ENCODE assay signal across 16 cellular contexts in the genomic region with DNA sequence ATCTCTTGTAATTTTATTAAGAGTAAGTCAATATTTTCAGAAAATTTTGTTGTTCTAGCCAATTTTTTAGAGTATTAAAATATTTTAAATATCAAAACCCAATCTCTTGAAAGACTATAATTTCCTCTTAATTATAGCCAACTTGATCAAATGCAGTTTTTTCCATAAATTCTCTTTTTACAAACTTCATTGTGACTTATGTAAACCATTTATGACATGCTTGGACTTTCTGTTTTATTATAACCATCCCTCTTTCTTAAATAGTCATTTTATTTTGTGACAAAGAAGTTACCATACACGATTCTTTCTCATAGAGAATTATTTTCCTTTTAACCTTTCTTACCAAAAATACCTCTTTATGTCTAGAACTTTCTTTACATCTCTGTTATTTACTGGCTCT.
DNase-seq lines count a peak whose midpoint lies in the region; ATAC-seq, FAIRE-seq and TF ChIP-seq lines count a peak whose summit lies in the region.
"Had no signal": no experiment of that assay in that cellular context is flagged by ENCODE, and none has a peak within 500 bp of the region (broad histone marks: within the 10 kb centered on the region; RNA-seq: fewer than 3 reads in every experiment).

No MANE protein-coding gene starts in this region.

- TF ChIP-seq POLR2A in HepG2 (IDR thresholded peaks at IDR 0.05; ENCODE audit: insufficient read depth in 1 of 2, low read depth in 2 of 2, low read length in 2 of 2) (no peak), right lobe of liver (IDR thresholded peaks at IDR 0.05) (no peak)

- H3K79me2 ChIP-seq in HepG2 (ENCODE audit: insufficient read depth, low read length): no peaks in the 10 kb centered on the region

- no peak overlapping the region for H2AFZ ChIP-seq in HepG2 (ENCODE audit: low read length)

- H3K9ac ChIP-seq in HepG2 (ENCODE audit: insufficient read depth, low read depth, low read length): no peak overlapping the region

- in situ Hi-C loops in HepG2 (cut with HindIII; ENCODE audit: extremely low pct_ligation_motif_present, low pct_unique_long_range_greater_than_20kb): no loop called here

- WGBS in HepG2 (ENCODE audit: low lambda C conversion rate): 0% methylated on average over 1 of the region's 1 CpG
- WGBS in right lobe of liver (ENCODE audit: insufficient coverage, low coverage, low lambda C conversion rate, missing lambda C conversion rate): 15% methylated on average over 1 of the region's 1 CpG

- TF ChIP-seq EP300 in HepG2 (IDR thresholded peaks at IDR 0.05; ENCODE audit: low read depth in 2 of 2, low read length in 2 of 2): no peak
- TF ChIP-seq EP300 in HepG2 (CRISPR knock-in tag; IDR thresholded peaks at IDR 0.05; ENCODE audit: borderline replicate concordance): no peak

- POLR2A ChIA-PET in HepG2 (lab: Yijun Ruan, JAX): no interaction called here
- POLR2A ChIA-PET in GM10248 (lab: Yijun Ruan, JAX): no interaction called here

- TF ChIP-seq CTCF in HepG2 (CRISPR knock-in tag; IDR thresholded peaks at IDR 0.05) (no peak), right lobe of liver (IDR thresholded peaks at IDR 0.05) (no peak), choroid plexus epithelial cell (conservative IDR thresholded peaks at IDR 0.05; ENCODE audit: low read depth, low read length) (no peak), GM10248 (IDR thresholded peaks at IDR 0.05; ENCODE audit: control extremely low read depth, extremely low read depth, low read depth, missing control alignments) (no peak)

- H3K27me3 ChIP-seq in HepG2 (ENCODE audit: control insufficient read depth in 1 of 2, insufficient read depth in 2 of 2, low read length in 2 of 2): no peaks in the 10 kb centered on the region
- H3K27me3 ChIP-seq in right lobe of liver: no peaks in the 10 kb centered on the region
- H3K27me3 ChIP-seq: BE2C had no signal

- no peak overlapping the region for H3K4me2 ChIP-seq in HepG2 (ENCODE audit: low read depth, low read length)

- no TSS peak for BruUV-seq in HepG2 (replicated peaks; lab: Mats Ljungman, UMichigan)

- H3K4me3 ChIP-seq in HepG2 (replicated peaks in 1 of 3; ENCODE audit: insufficient read depth in 1 of 3, low read depth in 2 of 3, low read length in 3 of 3): no peak overlapping the region
- no peak overlapping the region for H3K4me3 ChIP-seq in right lobe of liver
- no peak overlapping the region for H3K4me3 ChIP-seq in choroid plexus epithelial cell (ENCODE audit: low read depth, low read length)
- H3K4me3 ChIP-seq: HAP-1 had no signal

- H3K27ac ChIP-seq in HepG2 (ENCODE audit: extremely low read length, insufficient read depth, low read length): no peak overlapping the region
- no peak overlapping the region for H3K27ac ChIP-seq in right lobe of liver
- H3K27ac ChIP-seq: C4-2B had no signal

- ATAC-seq in HepG2 (no peak), right lobe of liver (no peak), GM18517 (IDR thresholded peaks at IDR 0.05; ENCODE audit: unreplicated experiment) (no peak)

- intact Hi-C loops in HepG2 (cut with micrococcal nuclease; ENCODE audit: unreplicated experiment): no loop called here
- intact Hi-C loops in right lobe of liver (cut with DNase I): no loop called here

- H4K20me1 ChIP-seq in HepG2 (ENCODE audit: insufficient read depth, low read length): no peaks in the 10 kb centered on the region

- H3K9me3 ChIP-seq in HepG2 (ENCODE audit: low read length): peaks cover 77% of the 10 kb centered on the region
- no peaks in the 10 kb centered on the region for H3K9me3 ChIP-seq in right lobe of liver
- H3K9me3 ChIP-seq: BE2C, HAP-1 had no signal

- no peak for FAIRE-seq in HepG2 (lab: Jason Lieb, UNC)
- FAIRE-seq: GM12892, GM19239, H1 had no signal

- DNase-seq in HepG2 (ENCODE audit: low spot score) (no peak), right lobe of liver (no peak), LHCN-M2 (ENCODE audit: low read depth) (peak; percentile 4), choroid plexus epithelial cell (ENCODE audit: low read depth) (peak; percentile 2), NOMO-1 (lab: John Stamatoyannopoulos, UW; ENCODE audit: unreplicated experiment in 2 of 2) (no peak), GM10248 (ENCODE audit: extremely low spot score) (no peak)
- DNase-seq: BE2C; CD4-positive, alpha-beta memory T cell; DMS79; HFFc6 had no signal

- H3K36me3 ChIP-seq in HepG2 (replicated peaks in 1 of 2; ENCODE audit: control insufficient read depth in 1 of 2, insufficient read depth in 2 of 2, low read length in 2 of 2): no peaks in the 10 kb centered on the region
- H3K36me3 ChIP-seq in right lobe of liver: no peaks in the 10 kb centered on the region
- H3K36me3 ChIP-seq: BE2C, HAP-1 had no signal

- no peaks in the 10 kb centered on the region for H3K4me1 ChIP-seq in HepG2 (ENCODE audit: insufficient read depth, low read length)
- no peaks in the 10 kb centered on the region for H3K4me1 ChIP-seq in right lobe of liver
- H3K4me1 ChIP-seq: BE2C, HAP-1 had no signal

- no peak for TF ChIP-seq RAD21 in HepG2 (CRISPR knock-in tag; IDR thresholded peaks at IDR 0.05)

- CTCF ChIA-PET in HepG2 (lab: Yijun Ruan, JAX; ENCODE audit: low intra/inter-chr PET ratio, low total read pairs) (no interaction called here), GM10248 (lab: Yijun Ruan, JAX) (no interaction called here)

TF ChIP-seq in HepG2, 621 proteins besides CTCF, POLR2A, EP300 and RAD21:
- TF ChIP-seq, protein P1, sequence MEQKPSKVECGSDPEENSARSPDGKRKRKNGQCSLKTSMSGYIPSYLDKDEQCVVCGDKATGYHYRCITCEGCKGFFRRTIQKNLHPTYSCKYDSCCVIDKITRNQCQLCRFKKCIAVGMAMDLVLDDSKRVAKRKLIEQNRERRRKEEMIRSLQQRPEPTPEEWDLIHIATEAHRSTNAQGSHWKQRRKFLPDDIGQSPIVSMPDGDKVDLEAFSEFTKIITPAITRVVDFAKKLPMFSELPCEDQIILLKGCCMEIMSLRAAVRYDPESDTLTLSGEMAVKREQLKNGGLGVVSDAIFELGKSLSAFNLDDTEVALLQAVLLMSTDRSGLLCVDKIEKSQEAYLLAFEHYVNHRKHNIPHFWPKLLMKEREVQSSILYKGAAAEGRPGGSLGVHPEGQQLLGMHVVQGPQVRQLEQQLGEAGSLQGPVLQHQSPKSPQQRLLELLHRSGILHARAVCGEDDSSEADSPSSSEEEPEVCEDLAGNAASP (CRISPR knock-in tag; IDR thresholded peaks at IDR 0.05; ENCODE audit: borderline replicate concordance): no peak
- TF ChIP-seq ZFP36 (IDR thresholded peaks at IDR 0.05; ENCODE audit: borderline replicate concordance, low read depth, low read length, partially characterized antibody): peak; percentile 73
- no peak for TF ChIP-seq TEAD3 (CRISPR knock-in tag; optimal IDR thresholded peaks at IDR 0.05; ENCODE audit: borderline replicate concordance)
- no peak for TF ChIP-seq MIER3 (CRISPR knock-in tag; IDR thresholded peaks at IDR 0.05; ENCODE audit: borderline replicate concordance)
- TF ChIP-seq TOE1 (CRISPR knock-in tag; IDR thresholded peaks at IDR 0.05): no peak

Comparison
In these comparisons a context has a peak if more than half of its experiments do, and no peak if none do; other contexts are left out.
1. DNase-seq: peak in LHCN-M2 (single experiment) and choroid plexus epithelial cell (single experiment); none in HepG2 (single experiment), right lobe of liver (0 of 3), NOMO-1 (0 of 2) and GM10248 (single experiment).